In genomic region chr10:76122056-76122455, GRCh38 we compare ENCODE assay signal across 19 cellular contexts.
DNase-seq lines count a peak whose midpoint lies in the region; ATAC-seq and TF ChIP-seq lines count a peak whose summit lies in the region.
"Had no signal": no experiment of that assay in that cellular context is flagged by ENCODE, and none has a peak within 500 bp of the region (broad histone marks: within the 10 kb centered on the region; RNA-seq: fewer than 3 reads in every experiment).

No MANE protein-coding gene starts in this region.

- no peak overlapping the region for H3K4me3 Mint-ChIP-seq in activated CD8-positive, alpha-beta memory T cell treated with anti-CD3 and anti-CD28 coated beads, Interleukin-2, amount 10 ng/mL, durations not matched to agents 7 days and 5 days
- H3K4me3 Mint-ChIP-seq: CD4-positive, alpha-beta T cell; H9 had no signal

- H3K4me1 Mint-ChIP-seq in activated CD8-positive, alpha-beta memory T cell treated with anti-CD3 and anti-CD28 coated beads, Interleukin-2, amount 10 ng/mL, durations not matched to agents 7 days and 5 days, result no peaks in the 10 kb centered on the region

- H3K4me1 ChIP-seq in transverse colon (no peaks in the 10 kb centered on the region), colonic mucosa (no peaks in the 10 kb centered on the region)
- H3K4me1 ChIP-seq: A549 had no signal

- TF ChIP-seq EP300 in transverse colon (IDR thresholded peaks at IDR 0.05; ENCODE audit: low read depth), result no peak

- H3K27me3 ChIP-seq in transverse colon (no peaks in the 10 kb centered on the region), colonic mucosa (no peaks in the 10 kb centered on the region)

- H3K9ac ChIP-seq in colonic mucosa (ENCODE audit: low read depth in 2 of 2, low read length in 2 of 2), result no peak overlapping the region

- 83 to 91% methylated on average over 1 to 4 of the region's 4 CpGs for WGBS in transverse colon (ENCODE audit: low coverage in 1 of 2), 2 donors

- H3K27me3 Mint-ChIP-seq in activated CD8-positive, alpha-beta memory T cell treated with anti-CD3 and anti-CD28 coated beads, Interleukin-2, amount 10 ng/mL, durations not matched to agents 7 days and 5 days, result no peaks in the 10 kb centered on the region
- H3K27me3 Mint-ChIP-seq: CD4-positive, alpha-beta T cell had no signal

- no peaks in the 10 kb centered on the region for H3K36me3 Mint-ChIP-seq in activated CD8-positive, alpha-beta memory T cell treated with anti-CD3 and anti-CD28 coated beads, Interleukin-2, amount 10 ng/mL, durations not matched to agents 7 days and 5 days

- TF ChIP-seq CTCF in transverse colon (IDR thresholded peaks at IDR 0.05), result no peak
- TF ChIP-seq CTCF in colonic mucosa (IDR thresholded peaks at IDR 0.05), result no peak

- no peak for TF ChIP-seq POLR2A in transverse colon (IDR thresholded peaks at IDR 0.05)

- ATAC-seq in activated CD8-positive, alpha-beta memory T cell treated with anti-CD3 and anti-CD28 coated beads, Interleukin-2, amount 10 ng/mL, durations not matched to agents 7 days and 5 days, result no peak
- ATAC-seq: A549, HepG2 had no signal

- no peak overlapping the region for H3K4me3 ChIP-seq in transverse colon
- no peak overlapping the region for H3K4me3 ChIP-seq in colonic mucosa
- H3K4me3 ChIP-seq: A549 had no signal

- CTCF ChIA-PET in activated CD8-positive, alpha-beta memory T cell treated with anti-CD3 and anti-CD28 coated beads, Interleukin-2, amount 10 ng/mL, durations not matched to agents 7 days and 5 days (lab: Charles Lee), result no interaction called here

- H3K36me3 ChIP-seq in transverse colon (no peaks in the 10 kb centered on the region), colonic mucosa (no peaks in the 10 kb centered on the region)

- in situ Hi-C loops in transverse colon (cut with MboI; ENCODE audit: low pct_ligation_motif_present in 1 of 4, low pct_unique_long_range_greater_than_20kb in 1 of 4, low sequenced_read_pairs in 3 of 4), result no loop called here

- no peak overlapping the region for H3K27ac ChIP-seq in transverse colon
- H3K27ac ChIP-seq in colonic mucosa, result no peak overlapping the region
- H3K27ac ChIP-seq: 22Rv1, A549, C4-2B had no signal

- no peak overlapping the region for H3K27ac Mint-ChIP-seq in activated CD8-positive, alpha-beta memory T cell treated with anti-CD3 and anti-CD28 coated beads, Interleukin-2, amount 10 ng/mL, durations not matched to agents 7 days and 5 days
- H3K27ac Mint-ChIP-seq: CD4-positive, alpha-beta T cell; H9 had no signal

- no peaks in the 10 kb centered on the region for H3K9me3 Mint-ChIP-seq in activated CD8-positive, alpha-beta memory T cell treated with anti-CD3 and anti-CD28 coated beads, Interleukin-2, amount 10 ng/mL, durations not matched to agents 7 days and 5 days (ENCODE audit: low read depth)
- H3K9me3 Mint-ChIP-seq: CD4-positive, alpha-beta T cell; H9 had no signal

- H3K9me3 ChIP-seq in transverse colon (no peaks in the 10 kb centered on the region), colonic mucosa (no peaks in the 10 kb centered on the region)
- H3K9me3 ChIP-seq: A549, Caco-2 had no signal

- DNase-seq in DMS 273 (lab: John Stamatoyannopoulos, UW; ENCODE audit: unreplicated experiment), result peak; percentile 52
- DNase-seq in DMS 273 treated with DMSO at 0.1 percent for 48 hours (lab: John Stamatoyannopoulos, UW), result no peak
- peak; percentile 88 for DNase-seq in NCI-H82 (lab: John Stamatoyannopoulos, UW)
- DNase-seq in cerebellar nuclear complex (lab: John Stamatoyannopoulos, UW), result peak; percentile 11 to 53
- no peak for DNase-seq in activated CD8-positive, alpha-beta memory T cell treated with anti-CD3 and anti-CD28 coated beads, Interleukin-2, amount 10 ng/mL, durations not matched to agents 7 days and 5 days
- no peak for DNase-seq in transverse colon
- no peak for DNase-seq in middle frontal gyrus (ENCODE audit: extremely low spot score, low spot score)
- DNase-seq in colonic mucosa, result no peak
- DNase-seq: AML-193; Caco-2; CD4-positive, alpha-beta T cell; DMS53; DND-41; EL; H9 had no signal

- intact Hi-C loops in transverse colon (cut with DNase I; ENCODE audit: low total_unique reads), result no loop called here
- intact Hi-C loops in colonic mucosa (cut with DNase I), result no loop called here

Comparison
In these comparisons a context has a peak if more than half of its experiments do, and no peak if none do; other contexts are left out.
1. DNase-seq: peak in DMS 273 (single experiment), NCI-H82 (single experiment) and cerebellar nuclear complex (2 of 2); none in DMS 273 treated with DMSO at 0.1 percent for 48 hours (single experiment), activated CD8-positive, alpha-beta memory T cell treated with anti-CD3 and anti-CD28 coated beads, Interleukin-2, amount 10 ng/mL, durations not matched to agents 7 days and 5 days (single experiment), transverse colon (single experiment), middle frontal gyrus (single experiment) and colonic mucosa (single experiment).